11 cellular contexts compared by ENCODE assay signal in genomic region chr19:47097396-47098217, GRCh38. TPM values are rescaled to one million over a fixed set of nuclear protein-coding genes. Genes with fewer than 3 reads are reported as not detected.
DNase-seq lines count a peak whose midpoint lies in the region; ATAC-seq and TF ChIP-seq lines count a peak whose summit lies in the region.
"Had no signal": no experiment of that assay in that cellular context is flagged by ENCODE, and none has a peak within 500 bp of the region (broad histone marks: within the 10 kb centered on the region; RNA-seq: fewer than 3 reads in every experiment).

No MANE protein-coding gene starts in this region.

- peaks cover 71% of the 10 kb centered on the region for H3K4me1 ChIP-seq in lower lobe of right lung

- H3K27ac ChIP-seq in lower lobe of right lung (peak overlapping the region; percentile 84), substantia nigra (ENCODE audit: low read depth, low read length, poor library complexity, severe bottlenecking) (peak overlapping the region; percentile 37)

- H3K27me3 ChIP-seq in lower lobe of right lung (ENCODE audit: low read depth): no peaks in the 10 kb centered on the region

- DNase-seq in NCI-H82 (lab: John Stamatoyannopoulos, UW): peak; percentile 95
- DNase-seq in cerebellum (ENCODE audit: low spot score): peak; percentile 52
- DNase-seq in lower lobe of right lung: peak; percentile 59
- DNase-seq in substantia nigra (lab: John Stamatoyannopoulos, UW): peak in 45 of 49 donors; percentile 18 to 87 (median 60)
- no peak for DNase-seq in NCI-H1092 (lab: John Stamatoyannopoulos, UW)
- DNase-seq in activated gamma-delta T cell (lab: John Stamatoyannopoulos, UW): no peak
- no peak for DNase-seq in SKM-1 (lab: John Stamatoyannopoulos, UW; ENCODE audit: unreplicated experiment)
- DNase-seq: activated B cell treated with CpG ODN at 0.5 μM for 24 hours; effector CD8-positive, alpha-beta T cell; NCI-H2081 had no signal

- H3K9me3 ChIP-seq in lower lobe of right lung: no peaks in the 10 kb centered on the region

- peaks cover 18% of the 10 kb centered on the region for H3K36me3 ChIP-seq in lower lobe of right lung

- no peak for ATAC-seq in lower lobe of right lung

- intact Hi-C loops in lower lobe of right lung (cut with DNase I): no loop called here

- no peak overlapping the region for H3K4me3 ChIP-seq in lower lobe of right lung
- H3K4me3 ChIP-seq: smooth muscle cell had no signal

- no peak for TF ChIP-seq CTCF in lower lobe of right lung (IDR thresholded peaks at IDR 0.05)

RNA-seq across cellular contexts. Expression of gene ZC3H4, which starts 16.0 kb away (rescaled TPM):
- 16.8 TPM for total RNA-seq in cerebellum
- 49.3 TPM for total RNA-seq in lower lobe of right lung

RNA-seq across cellular contexts. Expression of gene SAE1, which starts 33.0 kb away (rescaled TPM):
- total RNA-seq in cerebellum: 47.5 TPM
- 49.9 TPM for total RNA-seq in lower lobe of right lung

RNA-seq across cellular contexts. Expression of gene TMEM160, which starts 49.2 kb away (rescaled TPM):
- total RNA-seq in cerebellum: 12.2 TPM
- 29.5 TPM for total RNA-seq in lower lobe of right lung

Comparison
In these comparisons a context has a peak if more than half of its experiments do, and no peak if none do; other contexts are left out.
1. DNase-seq: peak in NCI-H82 (single experiment), cerebellum (single experiment), lower lobe of right lung (single experiment) and substantia nigra (45 of 49); none in NCI-H1092 (single experiment), activated gamma-delta T cell (single experiment) and SKM-1 (single experiment).